In the genomic region with DNA sequence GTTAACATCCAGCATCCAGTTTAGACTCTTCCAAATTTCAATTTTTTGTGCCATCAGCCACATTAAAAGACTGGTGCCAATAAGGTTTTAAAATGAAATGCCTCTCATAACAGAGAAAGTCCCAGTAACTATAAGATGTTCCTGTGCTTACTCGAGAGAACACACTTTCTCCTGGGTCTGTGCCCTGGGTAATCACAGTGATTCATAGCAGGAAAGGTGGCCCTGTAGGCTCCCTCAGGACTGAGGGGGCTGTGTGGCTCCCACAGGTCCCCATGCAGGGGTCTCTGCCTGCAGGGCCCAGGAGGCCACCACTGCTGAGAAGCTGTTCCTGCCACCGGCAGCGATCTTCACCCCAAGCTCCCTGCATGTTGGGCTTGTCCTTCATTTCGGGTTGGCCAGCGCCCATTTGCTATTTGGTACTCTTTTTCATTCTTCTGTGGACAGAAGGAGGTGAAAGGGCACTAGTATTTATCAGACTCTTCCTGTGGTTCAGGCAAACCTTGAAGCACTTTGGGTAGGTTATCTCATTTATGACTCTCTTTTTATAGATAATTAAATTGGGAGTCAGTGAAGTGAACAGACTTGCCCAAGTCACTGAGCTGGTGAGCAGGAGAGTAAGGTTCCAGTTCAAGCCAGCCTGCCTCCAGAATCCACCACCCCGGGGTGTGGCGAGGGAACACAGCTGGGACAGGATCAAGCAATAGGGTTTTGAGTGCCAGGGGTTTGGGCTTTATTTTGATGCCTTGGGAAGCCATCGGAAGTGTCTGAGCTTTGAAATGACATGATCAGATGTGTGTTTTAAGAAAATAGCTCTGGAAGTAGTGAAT, we compare ENCODE assay signal across 1 cellular context.
TF ChIP-seq lines count a peak whose summit lies in the region.

No MANE protein-coding gene starts in this region.

TF ChIP-seq in GM23338, 12 proteins besides CTCF, POLR2A, EP300 and RAD21 (continued from another document):
- TF ChIP-seq, protein P1, sequence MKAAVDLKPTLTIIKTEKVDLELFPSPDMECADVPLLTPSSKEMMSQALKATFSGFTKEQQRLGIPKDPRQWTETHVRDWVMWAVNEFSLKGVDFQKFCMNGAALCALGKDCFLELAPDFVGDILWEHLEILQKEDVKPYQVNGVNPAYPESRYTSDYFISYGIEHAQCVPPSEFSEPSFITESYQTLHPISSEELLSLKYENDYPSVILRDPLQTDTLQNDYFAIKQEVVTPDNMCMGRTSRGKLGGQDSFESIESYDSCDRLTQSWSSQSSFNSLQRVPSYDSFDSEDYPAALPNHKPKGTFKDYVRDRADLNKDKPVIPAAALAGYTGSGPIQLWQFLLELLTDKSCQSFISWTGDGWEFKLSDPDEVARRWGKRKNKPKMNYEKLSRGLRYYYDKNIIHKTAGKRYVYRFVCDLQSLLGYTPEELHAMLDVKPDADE (IDR thresholded peaks at IDR 0.05), result no peak
- TF ChIP-seq EZH2phosphoT487 (IDR thresholded peaks at IDR 0.05; ENCODE audit: unreplicated experiment) (no peak), ZNF331 (CRISPR knock-in tag; IDR thresholded peaks at IDR 0.05; ENCODE audit: low read depth) (no peak), JUNB (IDR thresholded peaks at IDR 0.05; ENCODE audit: unreplicated experiment) (no peak), ZNF114 (CRISPR knock-in tag; IDR thresholded peaks at IDR 0.05) (no peak), EZH2 (IDR thresholded peaks at IDR 0.05; ENCODE audit: low read depth, unreplicated experiment) (no peak), CREB1 (CRISPR knock-in tag; IDR thresholded peaks at IDR 0.05; ENCODE audit: low read depth) (no peak), POLR2AphosphoS5 (IDR thresholded peaks at IDR 0.05; ENCODE audit: low read depth) (no peak)
- TF ChIP-seq, protein P2, sequence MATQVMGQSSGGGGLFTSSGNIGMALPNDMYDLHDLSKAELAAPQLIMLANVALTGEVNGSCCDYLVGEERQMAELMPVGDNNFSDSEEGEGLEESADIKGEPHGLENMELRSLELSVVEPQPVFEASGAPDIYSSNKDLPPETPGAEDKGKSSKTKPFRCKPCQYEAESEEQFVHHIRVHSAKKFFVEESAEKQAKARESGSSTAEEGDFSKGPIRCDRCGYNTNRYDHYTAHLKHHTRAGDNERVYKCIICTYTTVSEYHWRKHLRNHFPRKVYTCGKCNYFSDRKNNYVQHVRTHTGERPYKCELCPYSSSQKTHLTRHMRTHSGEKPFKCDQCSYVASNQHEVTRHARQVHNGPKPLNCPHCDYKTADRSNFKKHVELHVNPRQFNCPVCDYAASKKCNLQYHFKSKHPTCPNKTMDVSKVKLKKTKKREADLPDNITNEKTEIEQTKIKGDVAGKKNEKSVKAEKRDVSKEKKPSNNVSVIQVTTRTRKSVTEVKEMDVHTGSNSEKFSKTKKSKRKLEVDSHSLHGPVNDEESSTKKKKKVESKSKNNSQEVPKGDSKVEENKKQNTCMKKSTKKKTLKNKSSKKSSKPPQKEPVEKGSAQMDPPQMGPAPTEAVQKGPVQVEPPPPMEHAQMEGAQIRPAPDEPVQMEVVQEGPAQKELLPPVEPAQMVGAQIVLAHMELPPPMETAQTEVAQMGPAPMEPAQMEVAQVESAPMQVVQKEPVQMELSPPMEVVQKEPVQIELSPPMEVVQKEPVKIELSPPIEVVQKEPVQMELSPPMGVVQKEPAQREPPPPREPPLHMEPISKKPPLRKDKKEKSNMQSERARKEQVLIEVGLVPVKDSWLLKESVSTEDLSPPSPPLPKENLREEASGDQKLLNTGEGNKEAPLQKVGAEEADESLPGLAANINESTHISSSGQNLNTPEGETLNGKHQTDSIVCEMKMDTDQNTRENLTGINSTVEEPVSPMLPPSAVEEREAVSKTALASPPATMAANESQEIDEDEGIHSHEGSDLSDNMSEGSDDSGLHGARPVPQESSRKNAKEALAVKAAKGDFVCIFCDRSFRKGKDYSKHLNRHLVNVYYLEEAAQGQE (IDR thresholded peaks at IDR 0.05; ENCODE audit: unreplicated experiment), result no peak
- TF ChIP-seq, protein P3, sequence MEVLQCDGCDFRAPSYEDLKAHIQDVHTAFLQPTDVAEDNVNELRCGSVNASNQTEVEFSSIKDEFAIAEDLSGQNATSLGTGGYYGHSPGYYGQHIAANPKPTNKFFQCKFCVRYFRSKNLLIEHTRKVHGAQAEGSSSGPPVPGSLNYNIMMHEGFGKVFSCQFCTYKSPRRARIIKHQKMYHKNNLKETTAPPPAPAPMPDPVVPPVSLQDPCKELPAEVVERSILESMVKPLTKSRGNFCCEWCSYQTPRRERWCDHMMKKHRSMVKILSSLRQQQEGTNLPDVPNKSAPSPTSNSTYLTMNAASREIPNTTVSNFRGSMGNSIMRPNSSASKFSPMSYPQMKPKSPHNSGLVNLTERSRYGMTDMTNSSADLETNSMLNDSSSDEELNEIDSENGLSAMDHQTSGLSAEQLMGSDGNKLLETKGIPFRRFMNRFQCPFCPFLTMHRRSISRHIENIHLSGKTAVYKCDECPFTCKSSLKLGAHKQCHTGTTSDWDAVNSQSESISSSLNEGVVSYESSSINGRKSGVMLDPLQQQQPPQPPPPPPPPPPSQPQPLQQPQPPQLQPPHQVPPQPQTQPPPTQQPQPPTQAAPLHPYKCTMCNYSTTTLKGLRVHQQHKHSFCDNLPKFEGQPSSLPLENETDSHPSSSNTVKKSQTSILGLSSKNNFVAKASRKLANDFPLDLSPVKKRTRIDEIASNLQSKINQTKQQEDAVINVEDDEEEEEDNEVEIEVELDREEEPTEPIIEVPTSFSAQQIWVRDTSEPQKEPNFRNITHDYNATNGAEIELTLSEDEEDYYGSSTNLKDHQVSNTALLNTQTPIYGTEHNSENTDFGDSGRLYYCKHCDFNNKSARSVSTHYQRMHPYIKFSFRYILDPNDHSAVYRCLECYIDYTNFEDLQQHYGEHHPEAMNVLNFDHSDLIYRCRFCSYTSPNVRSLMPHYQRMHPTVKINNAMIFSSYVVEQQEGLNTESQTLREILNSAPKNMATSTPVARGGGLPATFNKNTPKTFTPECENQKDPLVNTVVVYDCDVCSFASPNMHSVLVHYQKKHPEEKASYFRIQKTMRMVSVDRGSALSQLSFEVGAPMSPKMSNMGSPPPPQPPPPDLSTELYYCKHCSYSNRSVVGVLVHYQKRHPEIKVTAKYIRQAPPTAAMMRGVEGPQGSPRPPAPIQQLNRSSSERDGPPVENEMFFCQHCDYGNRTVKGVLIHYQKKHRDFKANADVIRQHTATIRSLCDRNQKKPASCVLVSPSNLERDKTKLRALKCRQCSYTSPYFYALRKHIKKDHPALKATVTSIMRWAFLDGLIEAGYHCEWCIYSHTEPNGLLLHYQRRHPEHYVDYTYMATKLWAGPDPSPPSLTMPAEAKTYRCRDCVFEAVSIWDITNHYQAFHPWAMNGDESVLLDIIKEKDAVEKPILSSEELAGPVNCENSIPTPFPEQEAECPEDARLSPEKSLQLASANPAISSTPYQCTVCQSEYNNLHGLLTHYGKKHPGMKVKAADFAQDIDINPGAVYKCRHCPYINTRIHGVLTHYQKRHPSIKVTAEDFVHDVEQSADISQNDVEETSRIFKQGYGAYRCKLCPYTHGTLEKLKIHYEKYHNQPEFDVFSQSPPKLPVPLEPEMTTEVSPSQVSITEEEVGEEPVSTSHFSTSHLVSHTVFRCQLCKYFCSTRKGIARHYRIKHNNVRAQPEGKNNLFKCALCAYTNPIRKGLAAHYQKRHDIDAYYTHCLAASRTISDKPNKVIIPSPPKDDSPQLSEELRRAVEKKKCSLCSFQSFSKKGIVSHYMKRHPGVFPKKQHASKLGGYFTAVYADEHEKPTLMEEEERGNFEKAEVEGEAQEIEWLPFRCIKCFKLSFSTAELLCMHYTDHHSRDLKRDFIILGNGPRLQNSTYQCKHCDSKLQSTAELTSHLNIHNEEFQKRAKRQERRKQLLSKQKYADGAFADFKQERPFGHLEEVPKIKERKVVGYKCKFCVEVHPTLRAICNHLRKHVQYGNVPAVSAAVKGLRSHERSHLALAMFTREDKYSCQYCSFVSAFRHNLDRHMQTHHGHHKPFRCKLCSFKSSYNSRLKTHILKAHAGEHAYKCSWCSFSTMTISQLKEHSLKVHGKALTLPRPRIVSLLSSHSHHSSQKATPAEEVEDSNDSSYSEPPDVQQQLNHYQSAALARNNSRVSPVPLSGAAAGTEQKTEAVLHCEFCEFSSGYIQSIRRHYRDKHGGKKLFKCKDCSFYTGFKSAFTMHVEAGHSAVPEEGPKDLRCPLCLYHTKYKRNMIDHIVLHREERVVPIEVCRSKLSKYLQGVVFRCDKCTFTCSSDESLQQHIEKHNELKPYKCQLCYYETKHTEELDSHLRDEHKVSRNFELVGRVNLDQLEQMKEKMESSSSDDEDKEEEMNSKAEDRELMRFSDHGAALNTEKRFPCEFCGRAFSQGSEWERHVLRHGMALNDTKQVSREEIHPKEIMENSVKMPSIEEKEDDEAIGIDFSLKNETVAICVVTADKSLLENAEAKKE (CRISPR knock-in tag; IDR thresholded peaks at IDR 0.05), result no peak
TF ChIP-seq in GM23338: peak in this region for 0.
